Comparison of ENCODE assay signal across 20 cellular contexts in the genomic region with DNA sequence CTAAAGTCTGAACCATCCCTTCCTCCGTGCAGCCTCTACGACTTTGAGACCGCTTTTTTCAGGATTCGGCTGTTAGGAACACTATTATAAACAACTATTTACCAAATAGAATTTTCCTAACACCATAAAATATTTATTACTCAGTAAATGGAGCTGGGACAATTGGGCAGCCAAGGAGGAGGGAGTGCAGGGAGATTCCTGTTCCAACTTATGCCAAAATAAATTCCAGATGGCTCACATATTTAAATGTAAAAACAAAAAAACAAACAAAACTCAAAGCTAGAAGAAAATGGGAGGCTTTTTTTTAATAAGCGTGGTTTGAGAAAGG. TPM values are rescaled to one million over a fixed set of nuclear protein-coding genes. Genes with fewer than 3 reads are reported as not detected.
DNase-seq lines count a peak whose midpoint lies in the region; ATAC-seq and TF ChIP-seq lines count a peak whose summit lies in the region.
"Had no signal": no experiment of that assay in that cellular context is flagged by ENCODE, and none has a peak within 500 bp of the region (broad histone marks: within the 10 kb centered on the region; RNA-seq: fewer than 3 reads in every experiment).

No MANE protein-coding gene starts in this region.

- no peaks in the 10 kb centered on the region for H3K9me3 ChIP-seq in gastroesophageal sphincter
- H3K9me3 ChIP-seq: body of pancreas, right lobe of liver had no signal

- H3K9me3 Mint-ChIP-seq in stimulated activated effector memory CD8-positive, alpha-beta T cell treated with anti-CD3 and anti-CD28 coated beads, Interleukin-12 subunit alpha, Interleukin-12 subunit beta, amount 100 ng/mL, for 72 hours, result no peaks in the 10 kb centered on the region
- no peaks in the 10 kb centered on the region for H3K9me3 Mint-ChIP-seq in activated T-cell treated with anti-CD3 and anti-CD28 coated beads, Interleukin-2, amount 50 U/mL, for 72 hours
- H3K9me3 Mint-ChIP-seq: neural progenitor cell had no signal

- POLR2A ChIA-PET in BJ (lab: Charles Lee), result interaction anchor here (0.6 kb wide), 1 partner anchor 17 kb away, joined by 5 read pairs; no protein-coding TSS in a partner anchor

- H3K4me3 Mint-ChIP-seq in stimulated activated effector memory CD8-positive, alpha-beta T cell treated with anti-CD3 and anti-CD28 coated beads, Interleukin-12 subunit alpha, Interleukin-12 subunit beta, amount 100 ng/mL, for 72 hours, result no peak overlapping the region
- no peak overlapping the region for H3K4me3 Mint-ChIP-seq in activated T-cell treated with anti-CD3 and anti-CD28 coated beads, Interleukin-2, amount 50 U/mL, for 72 hours
- H3K4me3 Mint-ChIP-seq: neural progenitor cell had no signal

- no peaks in the 10 kb centered on the region for H3K27me3 Mint-ChIP-seq in activated T-cell treated with anti-CD3 and anti-CD28 coated beads, Interleukin-2, amount 50 U/mL, for 72 hours (ENCODE audit: low read depth)

- peaks cover 15 to 84% (median 32%) of the 10 kb centered on the region in 3 donors for H3K4me1 ChIP-seq in gastroesophageal sphincter

- TF ChIP-seq POLR2A in gastroesophageal sphincter (IDR thresholded peaks at IDR 0.05), result no peak

- CTCF ChIA-PET in BJ (lab: Yijun Ruan, JAX), result interaction anchor here (0.6 to 3.2 kb wide), 8 partner anchors 14 to 148 kb away, joined by 3 to 9 read pairs (median 4); a partner anchor contains a TSS

- no peak overlapping the region for H3K4me3 ChIP-seq in BJ (ENCODE audit: low read depth, low read length)
- H3K4me3 ChIP-seq in gastroesophageal sphincter, result no peak overlapping the region
- H3K4me3 ChIP-seq: body of pancreas, neural progenitor cell, right lobe of liver had no signal

- no peak for TF ChIP-seq EP300 in gastroesophageal sphincter (IDR thresholded peaks at IDR 0.05)

- peak overlapping the region; percentile 18; the same call in 1 of the 2 replicates for H3K27ac ChIP-seq in VCaP
- H3K27ac ChIP-seq in gastroesophageal sphincter, result peak overlapping the region in 3 of 4 donors; percentile 68 to 72 (median 71)
- H3K27ac ChIP-seq: body of pancreas, neural progenitor cell, right lobe of liver had no signal

- H3K27ac Mint-ChIP-seq in stimulated activated effector memory CD8-positive, alpha-beta T cell treated with anti-CD3 and anti-CD28 coated beads, Interleukin-12 subunit alpha, Interleukin-12 subunit beta, amount 100 ng/mL, for 72 hours, result peak overlapping the region; percentile 63
- no peak overlapping the region for H3K27ac Mint-ChIP-seq in activated T-cell treated with anti-CD3 and anti-CD28 coated beads, Interleukin-2, amount 50 U/mL, for 72 hours
- H3K27ac Mint-ChIP-seq: neural progenitor cell had no signal

- no peaks in the 10 kb centered on the region for H3K27me3 ChIP-seq in BJ (ENCODE audit: control insufficient read depth, insufficient read depth, low read length)
- H3K27me3 ChIP-seq in gastroesophageal sphincter, result no peaks in the 10 kb centered on the region
- H3K27me3 ChIP-seq: body of pancreas, neural progenitor cell, right lobe of liver had no signal

- TF ChIP-seq CTCF in BJ (IDR thresholded peaks at IDR 0.05; ENCODE audit: insufficient read depth, low read depth, low read length) (no peak), VCaP (conservative IDR thresholded peaks at IDR 0.05) (no peak), gastroesophageal sphincter (IDR thresholded peaks at IDR 0.05) (no peak)

- 39 to 87% methylated on average over 5 of the region's 5 CpGs for WGBS in gastroesophageal sphincter (ENCODE audit: low coverage in 1 of 2), 2 donors

- H3K36me3 ChIP-seq in BJ (ENCODE audit: control insufficient read depth, insufficient read depth, low read length) (no peaks in the 10 kb centered on the region; the same call in 1 of the 2 replicates), gastroesophageal sphincter (peaks cover 0 to 36% of the 10 kb centered on the region in 2 donors)
- H3K36me3 ChIP-seq: neural progenitor cell had no signal

- DNase-seq in BJ (ENCODE audit: low read depth), result peak; percentile 50
- DNase-seq in stimulated activated effector memory CD8-positive, alpha-beta T cell treated with anti-CD3 and anti-CD28 coated beads, Interleukin-12 subunit alpha, Interleukin-12 subunit beta, amount 100 ng/mL, for 72 hours (ENCODE audit: low spot score in 2 of 2), result no peak
- DNase-seq in NCI-H524 treated with DMSO at 0.1 percent for 48 hours (lab: John Stamatoyannopoulos, UW), result no peak
- DNase-seq in activated T-cell treated with anti-CD3 and anti-CD28 coated beads, Interleukin-2, amount 50 U/mL, for 72 hours, result no peak
- no peak for DNase-seq in NAMALWA (ENCODE audit: low spot score)
- DNase-seq in MV-4-11 (lab: John Stamatoyannopoulos, UW), result no peak
- DNase-seq: activated CD4-positive, alpha-beta T cell treated with anti-CD3 and anti-CD28 coated beads for 4 hours; activated CD8-positive, alpha-beta memory T cell treated with anti-CD3 and anti-CD28 coated beads, Interleukin-2, amount 50 U/mL, for 48 hours; activated naive CD4-positive, alpha-beta T cell; body of pancreas; DMS 273 treated with DMSO at 0.1 percent for 48 hours; NCI-H510A; right lobe of liver; SIG-M5; stimulated activated CD4-positive, alpha-beta T cell treated with anti-CD3 and anti-CD28 coated beads, Interleukin-4, amount 100 ng/mL, for 24 hours had no signal

- no peak for ATAC-seq in gastroesophageal sphincter
- no peak for ATAC-seq in stimulated activated effector memory CD8-positive, alpha-beta T cell treated with anti-CD3 and anti-CD28 coated beads, Interleukin-12 subunit alpha, Interleukin-12 subunit beta, amount 100 ng/mL, for 72 hours
- no peak for ATAC-seq in activated T-cell treated with anti-CD3 and anti-CD28 coated beads, Interleukin-2, amount 50 U/mL, for 72 hours (replicated peaks in 1 of 2)
- ATAC-seq: body of pancreas, right lobe of liver had no signal

- H3K4me1 Mint-ChIP-seq in stimulated activated effector memory CD8-positive, alpha-beta T cell treated with anti-CD3 and anti-CD28 coated beads, Interleukin-12 subunit alpha, Interleukin-12 subunit beta, amount 100 ng/mL, for 72 hours, result no peaks in the 10 kb centered on the region
- H3K4me1 Mint-ChIP-seq in activated T-cell treated with anti-CD3 and anti-CD28 coated beads, Interleukin-2, amount 50 U/mL, for 72 hours (ENCODE audit: low read depth), result no peaks in the 10 kb centered on the region

- H3K36me3 Mint-ChIP-seq in stimulated activated effector memory CD8-positive, alpha-beta T cell treated with anti-CD3 and anti-CD28 coated beads, Interleukin-12 subunit alpha, Interleukin-12 subunit beta, amount 100 ng/mL, for 72 hours, result peaks cover 14% of the 10 kb centered on the region
- H3K36me3 Mint-ChIP-seq in activated T-cell treated with anti-CD3 and anti-CD28 coated beads, Interleukin-2, amount 50 U/mL, for 72 hours (ENCODE audit: insufficient read depth in 2 of 2), result no peaks in the 10 kb centered on the region

RNA-seq across cellular contexts. Expression of a gene that starts 48.1 kb away (rescaled TPM):
- 0.13 and 0.23 TPM in 2 replicates for polyA plus RNA-seq in BJ (2011; rRNA removed)
- 0.10 and 0.24 TPM in 2 replicates for polyA minus RNA-seq in BJ (2011; rRNA and poly(A)+ RNA removed)
- total RNA-seq in gastroesophageal sphincter, result under 1 TPM in 1 of 4 donors, not detected in 3; 0.77 TPM
- total RNA-seq in activated T-cell treated with anti-CD3 and anti-CD28 coated beads, Interleukin-2, amount 50 U/mL, for 72 hours, result not detected
- total RNA-seq: body of pancreas, lung microvascular endothelial cell, ureter had no signal
